ENCODE assay signal across 1 cellular context in genomic region chr12:57579677-57580465, GRCh38.
TF ChIP-seq lines count a peak whose summit lies in the region.

No MANE protein-coding gene starts in this region.

TF ChIP-seq in HepG2, 621 proteins besides CTCF, POLR2A, EP300 and RAD21 (continued from another document and continues in another):
- TF ChIP-seq HNF1A (IDR thresholded peaks at IDR 0.05; ENCODE audit: low read depth) = no peak
- 0 out of 2 replicates have a peak, but pooled peaks have one; percentile 10 for TF ChIP-seq HNF1A (CRISPR knock-in tag; IDR thresholded peaks at IDR 0.05; ENCODE audit: borderline replicate concordance)
- TF ChIP-seq XRCC5 (optimal IDR thresholded peaks at IDR 0.05; ENCODE audit: low read length) = peak; percentile 47
- peak; percentile 79 for TF ChIP-seq HNF4A (CRISPR knock-in tag; IDR thresholded peaks at IDR 0.05)
- no peak for TF ChIP-seq ZNF33A (CRISPR knock-in tag; IDR thresholded peaks at IDR 0.05; ENCODE audit: borderline replicate concordance)
- TF ChIP-seq ZNF232 (CRISPR knock-in tag; IDR thresholded peaks at IDR 0.05; ENCODE audit: borderline replicate concordance) = peak; percentile 53; the same call in 1 of the 2 replicates
- no peak for TF ChIP-seq ZNF775 (CRISPR knock-in tag; IDR thresholded peaks at IDR 0.05; ENCODE audit: borderline replicate concordance)
- TF ChIP-seq RCOR2 (CRISPR knock-in tag; IDR thresholded peaks at IDR 0.05) = 0 out of 2 replicates have a peak, but pooled peaks have one; percentile 7
- TF ChIP-seq GATAD2A (CRISPR knock-in tag; IDR thresholded peaks at IDR 0.05) = peak; percentile 78; the same call in 1 of the 2 replicates
- no peak for TF ChIP-seq SYNCRIP (IDR thresholded peaks at IDR 0.05; ENCODE audit: insufficient read depth, low read depth, low read length)
- TF ChIP-seq RBM39 (IDR thresholded peaks at IDR 0.05; ENCODE audit: low read depth, low read length, poor library complexity, severe bottlenecking) = no peak
- no peak for TF ChIP-seq NAIF1 (CRISPR knock-in tag; IDR thresholded peaks at IDR 0.05; ENCODE audit: borderline replicate concordance)
- no peak for TF ChIP-seq MTF1 (CRISPR knock-in tag; IDR thresholded peaks at IDR 0.05)
- no peak for TF ChIP-seq STAT6 (CRISPR knock-in tag; IDR thresholded peaks at IDR 0.05; ENCODE audit: borderline replicate concordance)
- TF ChIP-seq ZGPAT (CRISPR knock-in tag; IDR thresholded peaks at IDR 0.05) = peak; percentile 47; the same call in 1 of the 2 replicates
- no peak for TF ChIP-seq PHB2 (IDR thresholded peaks at IDR 0.05; ENCODE audit: partially characterized antibody)
- TF ChIP-seq ZNF670 (CRISPR knock-in tag; IDR thresholded peaks at IDR 0.05; ENCODE audit: borderline replicate concordance) = 0 out of 2 replicates have a peak, but pooled peaks have one; percentile 41
- peak; percentile 14; the same call in 1 of the 2 replicates for TF ChIP-seq MIER3 (CRISPR knock-in tag; IDR thresholded peaks at IDR 0.05; ENCODE audit: borderline replicate concordance)
- 0 out of 2 replicates have a peak, but pooled peaks have one; percentile 2 for TF ChIP-seq POGK (CRISPR knock-in tag; conservative IDR thresholded peaks at IDR 0.05)
- TF ChIP-seq ATF6 (CRISPR knock-in tag; conservative IDR thresholded peaks at IDR 0.05) = no peak
- no peak for TF ChIP-seq SALL1 (CRISPR knock-in tag; IDR thresholded peaks at IDR 0.05)
- no peak for TF ChIP-seq SMYD3 (CRISPR knock-in tag; IDR thresholded peaks at IDR 0.05)
- peak; percentile 72 for TF ChIP-seq DRAP1 (CRISPR knock-in tag; IDR thresholded peaks at IDR 0.05)
- no peak for TF ChIP-seq BHLHE40 (IDR thresholded peaks at IDR 0.05; ENCODE audit: low read length)
- TF ChIP-seq RAD51 (IDR thresholded peaks at IDR 0.05; ENCODE audit: borderline replicate concordance) = no peak
- no peak for TF ChIP-seq GFI1 (CRISPR knock-in tag; IDR thresholded peaks at IDR 0.05; ENCODE audit: borderline replicate concordance)
- TF ChIP-seq SKIL (CRISPR knock-in tag; IDR thresholded peaks at IDR 0.05; ENCODE audit: borderline replicate concordance) = no peak
- TF ChIP-seq SNAI1 (CRISPR knock-in tag; IDR thresholded peaks at IDR 0.05; ENCODE audit: borderline replicate concordance) = no peak
- TF ChIP-seq UBTF (CRISPR knock-in tag; IDR thresholded peaks at IDR 0.05) = no peak
- no peak for TF ChIP-seq LBX2 (CRISPR knock-in tag; IDR thresholded peaks at IDR 0.05; ENCODE audit: borderline replicate concordance)
- no peak for TF ChIP-seq ZNF225 (CRISPR knock-in tag; IDR thresholded peaks at IDR 0.05)
- no peak for TF ChIP-seq MED13 (CRISPR knock-in tag; IDR thresholded peaks at IDR 0.05)
- TF ChIP-seq BCLAF1 (IDR thresholded peaks at IDR 0.05) = no peak
- no peak for TF ChIP-seq TFDP2 (CRISPR knock-in tag; IDR thresholded peaks at IDR 0.05)
- no peak for TF ChIP-seq ZNF530 (CRISPR knock-in tag; IDR thresholded peaks at IDR 0.05; ENCODE audit: low read depth)
- TF ChIP-seq IKZF1 (IDR thresholded peaks at IDR 0.05) = no peak
